Comparison of ENCODE assay signal across 25 cellular contexts in the genomic region with DNA sequence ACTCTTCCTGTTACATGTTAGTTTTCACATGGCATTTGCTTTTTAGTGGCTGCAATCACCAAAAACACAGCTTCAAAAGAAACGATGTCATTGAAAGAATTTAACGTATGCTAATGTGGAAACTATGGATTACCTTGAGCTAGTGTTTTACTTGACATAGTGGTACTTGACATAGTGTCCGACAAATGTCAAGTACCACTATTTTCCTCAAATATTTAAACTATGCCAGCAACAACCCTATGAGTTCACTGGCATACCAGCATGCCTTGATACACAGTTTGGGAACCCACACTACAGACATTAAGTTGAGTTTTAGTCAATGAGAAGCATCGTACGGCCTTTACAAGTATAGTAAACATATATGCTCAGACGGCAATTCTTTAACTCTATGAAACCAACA.
DNase-seq lines count a peak whose midpoint lies in the region; FAIRE-seq and TF ChIP-seq lines count a peak whose summit lies in the region.
"Had no signal": no experiment of that assay in that cellular context is flagged by ENCODE, and none has a peak within 500 bp of the region (broad histone marks: within the 10 kb centered on the region; RNA-seq: fewer than 3 reads in every experiment).

No MANE protein-coding gene starts in this region.

- no peak overlapping the region for H4K5ac ChIP-seq in mesendoderm (ENCODE audit: low read length)

- H3K27me3 Mint-ChIP-seq in endodermal cell (ENCODE audit: insufficient read depth) = no peaks in the 10 kb centered on the region
- H3K27me3 Mint-ChIP-seq: B cell; CD4-positive, alpha-beta T cell had no signal

- H3K27ac Mint-ChIP-seq in endodermal cell = no peak overlapping the region
- H3K27ac Mint-ChIP-seq: B cell; CD4-positive, alpha-beta T cell; CD8-positive, alpha-beta T cell had no signal

- no peak overlapping the region for H2AK5ac ChIP-seq in mesendoderm (ENCODE audit: low read length)

- H3K4me1 ChIP-seq in endodermal cell (ENCODE audit: control insufficient read depth, insufficient read depth, low read length) (peaks cover 7% of the 10 kb centered on the region), mesendoderm (ENCODE audit: control insufficient read depth, low read depth, low read length) (no peaks in the 10 kb centered on the region)
- H3K4me1 ChIP-seq: A549 had no signal

- H3K4me3 Mint-ChIP-seq in endodermal cell = no peak overlapping the region
- H3K4me3 Mint-ChIP-seq: B cell; CD4-positive, alpha-beta T cell; CD8-positive, alpha-beta T cell had no signal

- H3K27ac ChIP-seq in endodermal cell (ENCODE audit: low read depth, low read length) (no peak overlapping the region), mesendoderm (ENCODE audit: low read depth, low read length) (no peak overlapping the region)
- H3K27ac ChIP-seq: 22Rv1; A549; BLaER1 treated with 17β-estradiol and CSF1 and Interleukin-3, amounts not matched to agents 10 nM and 100 nM had no signal

- no peak overlapping the region for H2BK15ac ChIP-seq in mesendoderm (replicated peaks; ENCODE audit: low read depth)

- TF ChIP-seq CTCF in D721Med (IDR thresholded peaks at IDR 0.05; ENCODE audit: insufficient read depth, missing control alignments) (no peak), endodermal cell (conservative IDR thresholded peaks at IDR 0.05) (no peak)

- no peak overlapping the region for H2BK120ac ChIP-seq in mesendoderm (ENCODE audit: low read depth, low read length)

- H3K36me3 ChIP-seq in endodermal cell (ENCODE audit: control insufficient read depth, insufficient read depth, low read length) (peaks cover 7% of the 10 kb centered on the region), mesendoderm (ENCODE audit: control insufficient read depth, insufficient read depth, low read length) (no peaks in the 10 kb centered on the region)
- H3K36me3 ChIP-seq: BLaER1 treated with 17β-estradiol and CSF1 and Interleukin-3, amounts not matched to agents 10 nM and 100 nM had no signal

- DNase-seq in D721Med (ENCODE audit: insufficient read length, low spot score) (no peak), endodermal cell (no peak), mesendoderm (no peak), NCI-H1436 (lab: John Stamatoyannopoulos, UW) (no peak), SHP77 (lab: John Stamatoyannopoulos, UW) (no peak), SIG-M5 treated with dmso at 0.1 percent for 504 hours (lab: John Stamatoyannopoulos, UW; ENCODE audit: unreplicated experiment) (no peak)
- DNase-seq: AML-193; Caco-2; Calu3; CD4-positive, alpha-beta T cell; CD8-positive, alpha-beta T cell; DMS 273 treated with DMSO at 0.1 percent for 48 hours; DMS153; DMS53; DMS79; DND-41; EL; GDM1 had no signal

- 90 to 96% methylated on average over 3 to 6 of the region's 6 CpGs for WGBS in endodermal cell (ENCODE audit: insufficient coverage in 1 of 2, insufficient read length in 1 of 2), 2 experiments
- WGBS in mesendoderm (ENCODE audit: extremely low coverage, insufficient coverage, low lambda C conversion rate) = no CpG with 5 or more reads among the region's 6 CpGs

- H3K4me3 ChIP-seq in endodermal cell (ENCODE audit: low read length) = peak overlapping the region; percentile 66
- no peak overlapping the region for H3K4me3 ChIP-seq in mesendoderm (ENCODE audit: low read length)
- H3K4me3 ChIP-seq: A549; BLaER1 treated with 17β-estradiol and CSF1 and Interleukin-3, amounts not matched to agents 10 nM and 100 nM; GM12878 had no signal

- H3K4ac ChIP-seq in mesendoderm (ENCODE audit: low read depth, low read length) = no peak overlapping the region

- H4K8ac ChIP-seq in mesendoderm (ENCODE audit: low read depth, low read length) = no peak overlapping the region

- no peak overlapping the region for H3K56ac ChIP-seq in mesendoderm (ENCODE audit: low read length)

- peaks cover 32% of the 10 kb centered on the region for H3K4me1 Mint-ChIP-seq in endodermal cell
- H3K4me1 Mint-ChIP-seq: B cell had no signal

- FAIRE-seq in D721Med (lab: Jason Lieb, UNC) = peak; percentile 21
- FAIRE-seq: A549, GM12878, GM12892, GM18507 had no signal

- no peak overlapping the region for H3K4me2 ChIP-seq in mesendoderm (ENCODE audit: low read length)
- H3K4me2 ChIP-seq: A549; BLaER1 treated with 17β-estradiol and CSF1 and Interleukin-3, amounts not matched to agents 10 nM and 100 nM had no signal

- H3K9ac ChIP-seq in endodermal cell (ENCODE audit: extremely low read depth, low read length, poor library complexity, severe bottlenecking) = no peak overlapping the region
- H3K9ac ChIP-seq in mesendoderm (ENCODE audit: low read length) = no peak overlapping the region
- H3K9ac ChIP-seq: BLaER1 treated with 17β-estradiol and CSF1 and Interleukin-3, amounts not matched to agents 10 nM and 100 nM had no signal

- H3K9me3 ChIP-seq in endodermal cell (ENCODE audit: control insufficient read depth, low read length) = peaks cover 41% of the 10 kb centered on the region
- H3K9me3 ChIP-seq: BLaER1 treated with 17β-estradiol and CSF1 and Interleukin-3, amounts not matched to agents 10 nM and 100 nM; Caco-2 had no signal

- H3K79me1 ChIP-seq in mesendoderm (ENCODE audit: low read length) = no peaks in the 10 kb centered on the region

- H3K9me3 Mint-ChIP-seq in endodermal cell = peaks cover 31% of the 10 kb centered on the region

- H3K27me3 ChIP-seq in endodermal cell (ENCODE audit: control insufficient read depth, insufficient read depth, low read length, poor library complexity, severe bottlenecking) (no peaks in the 10 kb centered on the region), mesendoderm (ENCODE audit: insufficient read depth, low read length, poor library complexity) (no peaks in the 10 kb centered on the region)
- H3K27me3 ChIP-seq: BLaER1 treated with 17β-estradiol and CSF1 and Interleukin-3, amounts not matched to agents 10 nM and 100 nM had no signal

- H3K18ac ChIP-seq in mesendoderm (ENCODE audit: low read length) = no peak overlapping the region

- H3K36me3 Mint-ChIP-seq in endodermal cell (ENCODE audit: low read depth) = peaks cover 21% of the 10 kb centered on the region
- H3K36me3 Mint-ChIP-seq: CD8-positive, alpha-beta T cell had no signal

- no peak overlapping the region for H3K23ac ChIP-seq in mesendoderm (ENCODE audit: low read length)

- H2BK5ac ChIP-seq in mesendoderm (ENCODE audit: low read length) = peak overlapping the region; percentile 3

- H3K79me2 ChIP-seq in mesendoderm (ENCODE audit: control insufficient read depth, insufficient read depth, low read length) = no peaks in the 10 kb centered on the region
